1 cellular context compared by ENCODE assay signal in the genomic region with DNA sequence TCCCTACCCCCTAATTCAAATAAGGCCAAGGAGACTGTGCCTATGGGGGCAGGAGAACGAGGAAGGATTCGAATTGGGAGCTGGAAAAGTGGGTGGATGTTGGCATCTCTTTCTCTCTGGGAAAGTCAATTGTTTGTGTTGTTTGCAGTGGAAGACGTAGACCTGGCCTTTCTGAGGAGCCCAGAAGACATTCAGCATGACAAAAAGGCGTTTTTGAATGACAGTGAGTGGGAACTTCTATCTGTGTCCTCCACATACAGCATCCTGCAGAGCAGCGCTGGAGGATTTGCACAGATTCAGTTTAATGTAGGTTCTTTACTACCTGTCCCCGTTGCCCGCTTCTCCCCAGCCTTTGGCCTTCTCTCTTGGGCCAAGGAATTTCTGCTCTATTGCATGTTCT.
TF ChIP-seq lines count a peak whose summit lies in the region.

No MANE protein-coding gene starts in this region.

TF ChIP-seq in H1, 55 proteins besides CTCF, POLR2A, EP300 and RAD21:
- TF ChIP-seq CBX5 (IDR thresholded peaks at IDR 0.05; ENCODE audit: low read depth, low read length), result no peak
- TF ChIP-seq SUZ12 (IDR thresholded peaks at IDR 0.05; ENCODE audit: low read length), result no peak
- no peak for TF ChIP-seq CEBPB (IDR thresholded peaks at IDR 0.05; ENCODE audit: low read depth, low read length)
- peak; percentile 56; the same call in 1 of the 2 replicates for TF ChIP-seq POU5F1 (IDR thresholded peaks at IDR 0.05; ENCODE audit: low read depth, low read length)
TF ChIP-seq in H1: peak in this region for 1.
